ENCODE assay signal across 9 cellular contexts in the genomic region with DNA sequence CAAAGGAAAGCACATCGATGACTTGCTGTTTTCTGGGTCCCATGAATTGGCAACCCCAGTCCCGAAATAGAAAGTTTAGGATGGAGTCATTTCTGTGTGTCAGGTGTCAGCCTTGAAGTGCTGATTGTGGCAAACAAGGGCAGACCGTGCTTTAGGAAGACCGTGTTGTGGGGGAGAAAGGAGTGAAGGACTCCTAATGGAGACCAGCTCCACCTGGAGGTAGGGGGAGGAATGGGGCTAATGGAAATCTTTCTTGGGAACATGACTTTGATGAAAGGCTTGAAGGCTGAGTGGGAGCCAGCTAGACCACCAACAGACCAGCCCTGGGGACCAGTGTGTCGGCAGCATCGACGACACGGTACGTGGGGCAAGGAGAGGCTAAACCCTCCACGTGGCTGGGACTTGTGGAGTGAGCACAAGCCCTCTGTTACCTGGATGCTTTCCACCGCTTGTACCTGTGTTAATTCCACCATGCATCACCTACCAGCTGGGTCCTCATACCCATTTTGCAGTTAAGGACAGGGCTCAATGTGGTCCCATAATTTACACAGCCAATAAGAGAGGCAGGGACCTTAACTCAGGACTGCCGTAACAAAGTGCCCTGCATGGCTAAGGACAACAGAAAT.
DNase-seq lines count a peak whose midpoint lies in the region; TF ChIP-seq lines count a peak whose summit lies in the region.
"Had no signal": no experiment of that assay in that cellular context is flagged by ENCODE, and none has a peak within 500 bp of the region (broad histone marks: within the 10 kb centered on the region; RNA-seq: fewer than 3 reads in every experiment).

No MANE protein-coding gene starts in this region.

- no peak overlapping the region for H3K27ac ChIP-seq in VCaP

- peak; percentile 33 for DNase-seq in A172 (ENCODE audit: low spot score)
- no peak for DNase-seq in HFF-Myc (ENCODE audit: extremely low read depth, low read depth)
- peak; percentile 73 for DNase-seq in iPS-NIHi11 (ENCODE audit: low spot score)
- no peak for DNase-seq in COR-L47 (lab: John Stamatoyannopoulos, UW)
- DNase-seq in AML-193 (lab: John Stamatoyannopoulos, UW) = no peak
- no peak for DNase-seq in stimulated activated CD4-positive, alpha-beta T cell treated with anti-CD3 and anti-CD28 coated beads, Interleukin-4, amount 100 ng/mL, for 1 hour
- no peak for DNase-seq in GM13976 (ENCODE audit: low spot score)
- DNase-seq: left cardiac atrium had no signal

- in situ Hi-C loops in GM13976 (cut with MboI; ENCODE audit: low sequenced_read_pairs, unreplicated experiment) = no loop called here

- no peak overlapping the region for H3K4me3 ChIP-seq in HFF-Myc (replicated peaks; ENCODE audit: low read depth, low read length)

- TF ChIP-seq CTCF in HFF-Myc (IDR thresholded peaks at IDR 0.05; ENCODE audit: low read depth, low read length, missing control alignments) (peak; percentile 57), VCaP (conservative IDR thresholded peaks at IDR 0.05) (peak; percentile 82), GM13976 (IDR thresholded peaks at IDR 0.05; ENCODE audit: borderline replicate concordance, control extremely low read depth, extremely low read depth, insufficient read depth, missing control alignments) (no peak)

Comparison
In these comparisons a context has a peak if more than half of its experiments do, and no peak if none do; other contexts are left out.
1. DNase-seq: peak in A172 (single experiment) and iPS-NIHi11 (single experiment); none in HFF-Myc (single experiment), COR-L47 (single experiment), AML-193 (0 of 2), stimulated activated CD4-positive, alpha-beta T cell treated with anti-CD3 and anti-CD28 coated beads, Interleukin-4, amount 100 ng/mL, for 1 hour (single experiment) and GM13976 (single experiment).